9 cellular contexts compared by ENCODE assay signal in the genomic region with DNA sequence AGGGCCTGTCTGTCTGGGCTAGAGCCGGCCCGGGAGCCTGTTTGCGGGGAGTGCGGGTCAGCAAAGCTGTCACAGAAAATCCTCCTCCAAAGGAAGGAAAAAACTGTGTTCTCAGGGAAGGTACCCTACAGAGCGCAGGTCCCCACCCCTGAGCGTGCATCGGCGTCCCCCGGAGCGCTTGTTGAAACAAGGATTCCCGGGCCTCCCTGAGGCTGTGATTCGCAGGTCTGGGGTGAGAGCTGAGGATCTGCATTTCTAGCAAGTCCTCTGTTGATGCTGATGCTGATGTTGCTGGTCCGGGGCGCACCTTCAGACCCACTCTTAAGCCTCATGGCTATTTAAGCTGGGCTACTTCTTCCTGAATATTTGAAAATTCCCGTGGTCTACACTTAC.
DNase-seq lines count a peak whose midpoint lies in the region; ATAC-seq and TF ChIP-seq lines count a peak whose summit lies in the region.
"Had no signal": no experiment of that assay in that cellular context is flagged by ENCODE, and none has a peak within 500 bp of the region (broad histone marks: within the 10 kb centered on the region; RNA-seq: fewer than 3 reads in every experiment).

No MANE protein-coding gene starts in this region.

- CTCF ChIA-PET in RWPE1 (lab: Yijun Ruan, JAX): interaction anchor here (0.6 to 4.2 kb wide), 15 partner anchors 22 to 1184 kb away, joined by 3 to 63 read pairs (median 6); no protein-coding TSS in a partner anchor

- no peak overlapping the region for H3K23ac ChIP-seq in trophoblast cell (ENCODE audit: low read length)

- H2BK120ac ChIP-seq in trophoblast cell (ENCODE audit: insufficient read depth, low read length, poor library complexity): no peak overlapping the region

- no CpG with 5 or more reads among the region's 15 CpGs for WGBS in trophoblast cell (ENCODE audit: extremely low coverage, insufficient coverage, insufficient read length)

- peak overlapping the region; percentile 40 for H3K4me2 ChIP-seq in trophoblast cell (ENCODE audit: low read length)

- H2BK12ac ChIP-seq in trophoblast cell (ENCODE audit: low read length): no peak overlapping the region

- H3K36me3 ChIP-seq in HUES6 (ENCODE audit: control insufficient read depth, insufficient read depth, low read length) (no peaks in the 10 kb centered on the region), trophoblast cell (ENCODE audit: control insufficient read depth in 1 of 2, insufficient read depth in 2 of 2, low read length in 2 of 2) (no peaks in the 10 kb centered on the region)
- H3K36me3 ChIP-seq: brain microvascular endothelial cell had no signal

- TF ChIP-seq CTCF in epithelial cell of proximal tubule (conservative IDR thresholded peaks at IDR 0.05; ENCODE audit: low read depth, low read length) (no peak), RWPE1 (conservative IDR thresholded peaks at IDR 0.05; ENCODE audit: low read depth) (no peak)

- no peaks in the 10 kb centered on the region for H3K79me1 ChIP-seq in trophoblast cell (ENCODE audit: low read length)

- ATAC-seq in GM21529 (IDR thresholded peaks at IDR 0.05; ENCODE audit: unreplicated experiment): peak; percentile 7
- ATAC-seq in HG03159 (IDR thresholded peaks at IDR 0.05; ENCODE audit: unreplicated experiment): no peak
- ATAC-seq in GM18907 (IDR thresholded peaks at IDR 0.05; ENCODE audit: unreplicated experiment): no peak

- H3K4ac ChIP-seq in trophoblast cell (ENCODE audit: low read depth, low read length): no peak overlapping the region

- H2BK5ac ChIP-seq in trophoblast cell (ENCODE audit: low read depth, low read length, poor library complexity): no peak overlapping the region

- no peak overlapping the region for H4K91ac ChIP-seq in trophoblast cell (ENCODE audit: low read depth, low read length)

- H3K18ac ChIP-seq in trophoblast cell (ENCODE audit: low read length): no peak overlapping the region

- no peak overlapping the region for H4K8ac ChIP-seq in trophoblast cell (ENCODE audit: low read depth, low read length)

- H3K9me3 ChIP-seq in HUES6 (ENCODE audit: control insufficient read depth, insufficient read depth, low read depth, low read length): no peaks in the 10 kb centered on the region
- H3K9me3 ChIP-seq in trophoblast cell (ENCODE audit: insufficient read depth, low read depth, low read length): peaks cover 4% of the 10 kb centered on the region

- no peak overlapping the region for H2AFZ ChIP-seq in trophoblast cell (ENCODE audit: insufficient read depth, low read length, poor library complexity)

- H3K9ac ChIP-seq in HUES6 (ENCODE audit: low read length): no peak overlapping the region
- no peak overlapping the region for H3K9ac ChIP-seq in trophoblast cell (ENCODE audit: low read length)

- no peaks in the 10 kb centered on the region for H3K79me2 ChIP-seq in trophoblast cell (ENCODE audit: control insufficient read depth, insufficient read depth, low read length, poor library complexity)

- no peak overlapping the region for H3K27ac ChIP-seq in HUES6 (ENCODE audit: low read depth, low read length)
- H3K27ac ChIP-seq in trophoblast cell (ENCODE audit: low read depth, low read length): no peak overlapping the region
- H3K27ac ChIP-seq in RWPE1: no peak overlapping the region
- H3K27ac ChIP-seq: brain microvascular endothelial cell had no signal

- DNase-seq in epithelial cell of proximal tubule (ENCODE audit: low read depth): no peak
- no peak for DNase-seq in trophoblast cell
- DNase-seq in RWPE1 (ENCODE audit: low spot score): no peak
- DNase-seq: NCI-H446 treated with DMSO at 0.1 percent for 48 hours had no signal

- H3K4me3 ChIP-seq in HUES6 (ENCODE audit: low read depth, low read length) (peak overlapping the region; percentile 54), epithelial cell of proximal tubule (ENCODE audit: low read depth, low read length) (peak overlapping the region; percentile 54), trophoblast cell (ENCODE audit: low read depth, low read length) (no peak overlapping the region)

- H2AK5ac ChIP-seq in trophoblast cell (ENCODE audit: low read length): no peak overlapping the region

- H3K4me1 ChIP-seq in HUES6 (ENCODE audit: control insufficient read depth, insufficient read depth, low read length): peaks cover 16% of the 10 kb centered on the region
- H3K4me1 ChIP-seq in trophoblast cell (ENCODE audit: control insufficient read depth in 1 of 2, insufficient read depth in 2 of 2, low read length in 2 of 2): peaks cover 0 to 3% of the 10 kb centered on the region in 2 experiments

- H3K27me3 ChIP-seq in HUES6 (ENCODE audit: control insufficient read depth, insufficient read depth, low read length) (peaks cover 67% of the 10 kb centered on the region), trophoblast cell (ENCODE audit: insufficient read depth, low read length) (peaks cover 5% of the 10 kb centered on the region)

- H3K14ac ChIP-seq in trophoblast cell (ENCODE audit: low read length): no peak overlapping the region

- POLR2A ChIA-PET in RWPE1 (lab: Yijun Ruan, JAX; ENCODE audit: low non-redundant PET): no interaction called here

- no peak overlapping the region for H4K12ac ChIP-seq in trophoblast cell (ENCODE audit: low read depth, low read length)
